Comparison of ENCODE assay signal across 26 cellular contexts in genomic region chrX:57652705-57653104, GRCh38. TPM values are rescaled to one million over a fixed set of nuclear protein-coding genes. Genes with fewer than 3 reads are reported as not detected.
DNase-seq lines count a peak whose midpoint lies in the region; ATAC-seq, FAIRE-seq and TF ChIP-seq lines count a peak whose summit lies in the region.
"Had no signal": no experiment of that assay in that cellular context is flagged by ENCODE, and none has a peak within 500 bp of the region (broad histone marks: within the 10 kb centered on the region; RNA-seq: fewer than 3 reads in every experiment).

No MANE protein-coding gene starts in this region.

- H3K4me3 ChIP-seq in A549 (no peak overlapping the region), K562 (no peak overlapping the region), pancreas (no peak overlapping the region), heart right ventricle (no peak overlapping the region)
- H3K4me3 ChIP-seq: BLaER1 treated with 17β-estradiol and CSF1 and Interleukin-3, amounts not matched to agents 10 nM and 100 nM had no signal

- H3K79me2 ChIP-seq in K562 (ENCODE audit: control insufficient read depth, insufficient read depth, low read length): no peaks in the 10 kb centered on the region

- CTCF ChIA-PET in A549 (lab: Yijun Ruan, JAX): no interaction called here
- CTCF ChIA-PET in K562 (lab: Yijun Ruan, JAX; ENCODE audit: low intra/inter-chr PET ratio): no interaction called here

- 12% methylated on average over 1 of the region's 1 CpG for WGBS in A549 (ENCODE audit: missing lambda C conversion rate)
- WGBS in K562 (ENCODE audit: insufficient coverage, low coverage, missing lambda C conversion rate): 0% methylated on average over 1 of the region's 1 CpG
- WGBS in pancreas, 2 donors: 26 to 43% methylated on average over 1 of the region's 1 CpG
- 55 to 64% methylated on average over 1 of the region's 1 CpG for WGBS in heart right ventricle, 2 donors

- H3K9me1 ChIP-seq in K562 (ENCODE audit: control insufficient read depth, insufficient read depth, low read length): no peaks in the 10 kb centered on the region

- POLR2A ChIA-PET in A549 (lab: Yijun Ruan, JAX): no interaction called here
- POLR2A ChIA-PET in K562 (lab: Yijun Ruan, JAX): interaction anchor here (0.6 kb wide), 1 partner anchor 15 kb away, joined by 3 read pairs; no protein-coding TSS in a partner anchor

- H3K9me3 ChIP-seq in A549: no peaks in the 10 kb centered on the region
- no peaks in the 10 kb centered on the region for H3K9me3 ChIP-seq in K562 (replicated peaks; ENCODE audit: control insufficient read depth, insufficient read depth, low read depth, low read length)
- H3K9me3 ChIP-seq in pancreas: no peaks in the 10 kb centered on the region
- H3K9me3 ChIP-seq in heart right ventricle: peaks cover 0 to 19% (median 0%) of the 10 kb centered on the region in 11 donors
- H3K9me3 ChIP-seq: Caco-2 had no signal

- H3K27me3 ChIP-seq in K562 (ENCODE audit: control insufficient read depth in 2 of 2, insufficient read depth in 2 of 2, low read length in 2 of 2) (no peaks in the 10 kb centered on the region), pancreas (no peaks in the 10 kb centered on the region), heart right ventricle (no peaks in the 10 kb centered on the region)

- no peaks in the 10 kb centered on the region for H4K20me1 ChIP-seq in K562 (replicated peaks; ENCODE audit: control insufficient read depth, insufficient read depth, low read length)
- H4K20me1 ChIP-seq: BLaER1 treated with 17β-estradiol and CSF1 and Interleukin-3, amounts not matched to agents 10 nM and 100 nM had no signal

- H3K27ac Mint-ChIP-seq in stimulated activated naive B cell treated with anti-CD40 and anti-IgM and Interleukin-4, amounts not matched to agents 10 μg/mL and 1 μg/mL and 100 μg/mL, for 72 hours: no peak overlapping the region
- H3K27ac Mint-ChIP-seq: B cell; CD4-positive, alpha-beta T cell; CD8-positive, alpha-beta T cell had no signal

- H3K27ac ChIP-seq in A549 (no peak overlapping the region), K562 (ENCODE audit: extremely low read depth, low read depth, low read length) (no peak overlapping the region), pancreas (no peak overlapping the region), heart right ventricle (no peak overlapping the region)
- H3K27ac ChIP-seq: BLaER1 treated with 17β-estradiol and CSF1 and Interleukin-3, amounts not matched to agents 10 nM and 100 nM; C4-2B had no signal

- in situ Hi-C loops in K562 (cut with MboI): no loop called here

- TF ChIP-seq EP300 in A549 (IDR thresholded peaks at IDR 0.05): no peak
- no peak for TF ChIP-seq EP300 in K562 (IDR thresholded peaks at IDR 0.05; ENCODE audit: low read length)

- peaks cover 0 to 11% of the 10 kb centered on the region in 2 donors for H3K9me3 Mint-ChIP-seq in stimulated activated naive B cell treated with anti-CD40 and anti-IgM and Interleukin-4, amounts not matched to agents 10 μg/mL and 1 μg/mL and 100 μg/mL, for 72 hours
- H3K9me3 Mint-ChIP-seq: CD8-positive, alpha-beta T cell had no signal

- ATAC-seq in A549 (no peak), K562 (no peak), pancreas (no peak), heart right ventricle (no peak)
- ATAC-seq in stimulated activated naive B cell treated with anti-CD40 and anti-IgM and Interleukin-4, amounts not matched to agents 10 μg/mL and 1 μg/mL and 100 μg/mL, for 72 hours (replicated peaks): no peak
- ATAC-seq: CD8-positive, alpha-beta T cell had no signal

- H3K4me1 ChIP-seq in A549 (no peaks in the 10 kb centered on the region), K562 (replicated peaks in 1 of 2; ENCODE audit: control insufficient read depth in 2 of 2, insufficient read depth in 2 of 2, low read length in 2 of 2) (no peaks in the 10 kb centered on the region), pancreas (no peaks in the 10 kb centered on the region), heart right ventricle (no peaks in the 10 kb centered on the region)
- H3K4me1 ChIP-seq: Caco-2 had no signal

- TF ChIP-seq POLR2A in A549 (IDR thresholded peaks at IDR 0.05; ENCODE audit: low read length) (no peak), K562 (conservative IDR thresholded peaks at IDR 0.05) (no peak)

- no peaks in the 10 kb centered on the region for H3K36me3 Mint-ChIP-seq in stimulated activated naive B cell treated with anti-CD40 and anti-IgM and Interleukin-4, amounts not matched to agents 10 μg/mL and 1 μg/mL and 100 μg/mL, for 72 hours

- no TSS peak for BruUV-seq in K562 (replicated peaks; lab: Mats Ljungman, UMichigan)

- no peak overlapping the region for H3K4me2 ChIP-seq in A549
- no peak overlapping the region for H3K4me2 ChIP-seq in K562 (ENCODE audit: insufficient read depth, low read length)
- H3K4me2 ChIP-seq: BLaER1 treated with 17β-estradiol and CSF1 and Interleukin-3, amounts not matched to agents 10 nM and 100 nM had no signal

- H3K4me3 Mint-ChIP-seq in stimulated activated naive B cell treated with anti-CD40 and anti-IgM and Interleukin-4, amounts not matched to agents 10 μg/mL and 1 μg/mL and 100 μg/mL, for 72 hours: no peak overlapping the region
- H3K4me3 Mint-ChIP-seq: B cell; CD4-positive, alpha-beta T cell; CD8-positive, alpha-beta T cell had no signal

- no peak for TF ChIP-seq CTCF in A549 (IDR thresholded peaks at IDR 0.05)
- no peak for TF ChIP-seq CTCF in K562 (IDR thresholded peaks at IDR 0.05 in 2 of 3, conservative IDR thresholded peaks at IDR 0.05 in 1 of 3; ENCODE audit: insufficient read depth in 2 of 3, low read depth in 1 of 3, low read length in 3 of 3)
- no peak for TF ChIP-seq CTCF in pancreas (IDR thresholded peaks at IDR 0.05)
- no peak for TF ChIP-seq CTCF in heart right ventricle (IDR thresholded peaks at IDR 0.05)

- no peak for TF ChIP-seq RAD21 in A549 (conservative IDR thresholded peaks at IDR 0.05 in 1 of 2, IDR thresholded peaks at IDR 0.05 in 1 of 2)
- no peak for TF ChIP-seq RAD21 in K562 (CRISPR knock-in tag; conservative IDR thresholded peaks at IDR 0.05 in 1 of 2, IDR thresholded peaks at IDR 0.05 in 1 of 2)

- no peak overlapping the region for H3K9ac ChIP-seq in K562 (ENCODE audit: insufficient read depth in 1 of 2, low read depth in 2 of 2, low read length in 2 of 2)
- H3K9ac ChIP-seq: BLaER1 treated with 17β-estradiol and CSF1 and Interleukin-3, amounts not matched to agents 10 nM and 100 nM had no signal

- no peak overlapping the region for H2AFZ ChIP-seq in K562 (ENCODE audit: low read depth, low read length)

- intact Hi-C loops in K562 (cut with micrococcal nuclease) (no loop called here), pancreas (cut with DNase I) (no loop called here), heart right ventricle (cut with DNase I) (no loop called here)

- FAIRE-seq in A204.1 (lab: Jason Lieb, UNC) (peak; percentile 34), A549 (lab: Jason Lieb, UNC) (peak; percentile 18), K562 (lab: Jason Lieb, UNC) (no peak), pancreas (lab: Jason Lieb, UNC) (peak; percentile 96)
- FAIRE-seq: D721Med, G401.6, GM12891, GM19239 had no signal

- H3K36me3 ChIP-seq in K562 (ENCODE audit: control insufficient read depth, insufficient read depth, low read length): no peaks in the 10 kb centered on the region
- H3K36me3 ChIP-seq in pancreas: no peaks in the 10 kb centered on the region
- H3K36me3 ChIP-seq in heart right ventricle: no peaks in the 10 kb centered on the region
- H3K36me3 ChIP-seq: BLaER1 treated with 17β-estradiol and CSF1 and Interleukin-3, amounts not matched to agents 10 nM and 100 nM had no signal

- no peak for DNase-seq in A549 (ENCODE audit: low read depth in 1 of 2, low spot score in 1 of 2)
- DNase-seq in K562 (ENCODE audit: extremely low read depth in 1 of 4, low spot score in 3 of 4): no peak
- DNase-seq in pancreas: no peak
- DNase-seq in heart right ventricle: no peak
- DNase-seq in stimulated activated naive B cell treated with anti-CD40 and anti-IgM and Interleukin-4, amounts not matched to agents 10 μg/mL and 1 μg/mL and 100 μg/mL, for 72 hours: no peak
- DNase-seq in AG08395 (ENCODE audit: low spot score): no peak
- DNase-seq: 8988T; ACHN; AML-193; Caco-2; Calu3; CD4-positive, alpha-beta T cell; CD8-positive, alpha-beta T cell; DMS79 treated with DMSO at 0.1 percent for 48 hours; GF-D8 had no signal

- H3K27me3 Mint-ChIP-seq in stimulated activated naive B cell treated with anti-CD40 and anti-IgM and Interleukin-4, amounts not matched to agents 10 μg/mL and 1 μg/mL and 100 μg/mL, for 72 hours: peaks cover 0 to 4% of the 10 kb centered on the region in 2 donors
- H3K27me3 Mint-ChIP-seq: B cell; CD4-positive, alpha-beta T cell had no signal

- H3K4me1 Mint-ChIP-seq in stimulated activated naive B cell treated with anti-CD40 and anti-IgM and Interleukin-4, amounts not matched to agents 10 μg/mL and 1 μg/mL and 100 μg/mL, for 72 hours: no peaks in the 10 kb centered on the region
- H3K4me1 Mint-ChIP-seq: B cell had no signal

TF ChIP-seq in A549, 52 proteins besides CTCF, POLR2A, EP300 and RAD21 (continues in another document):
- no peak for TF ChIP-seq HDAC2 (IDR thresholded peaks at IDR 0.05)

TF ChIP-seq in K562, 482 proteins besides CTCF, POLR2A, EP300 and RAD21 (continues in another document):
- TF ChIP-seq ZSCAN32 (CRISPR knock-in tag; IDR thresholded peaks at IDR 0.05): no peak

RNA-seq across cellular contexts. Expression of gene NLRP2B, which starts 27.4 kb away (rescaled TPM):
- polyA plus RNA-seq in A549 (2011; rRNA removed) (not detected in 2 replicates), A549 (2017; fragmentation: RNase III; extraction: RNeasy Plus Mini Kit Qiagen cat#74134 plus additional on column Dnase treatment) (not detected in 3 replicates), K562 (2011; rRNA removed) (not detected in 2 replicates), K562 (2014; fragmentation: Illumina TruSeq; extraction: Trizol) (not detected in 2 replicates), K562 (2014; fragmentation: Nextera tagmentation; extraction: Ambion mirVana) (not detected), K562 (2014; rRNA removed) (not detected in 2 replicates), pancreas (under 1 TPM in 1 of 2 donors, not detected in 1; 0.02 TPM), heart right ventricle (not detected)
- polyA plus RNA-seq in A549 (2012; cell fraction: cytosol; rRNA removed): not detected in 2 replicates
- not detected in 2 replicates for polyA plus RNA-seq in A549 (2012; cell fraction: nucleus; rRNA removed)
- polyA minus RNA-seq in A549 (2011; rRNA and poly(A)+ RNA removed): not detected in 2 replicates
- total RNA-seq in K562 (2011; cell fraction: chromatin; rRNA removed; ENCODE audit: low replicate concordance): not detected in 2 replicates
- not detected in 2 replicates for total RNA-seq in K562 (2011; cell fraction: nucleolus; rRNA removed)
- not detected in 2 replicates for total RNA-seq in K562 (2011; cell fraction: nucleoplasm; rRNA removed)
- total RNA-seq in K562 (2014; rRNA removed) (not detected in 2 replicates), K562 (2014; rRNA removed; fragmentation: Illumina TruSeq; extraction: Trizol) (not detected in 2 replicates), K562 (2015; rRNA removed; fragmentation: Illumina TruSeq; extraction: Trizol) (not detected in 2 replicates), K562 (2021) (not detected in 2 replicates), pancreas (not detected), heart right ventricle (not detected)
- polyA plus RNA-seq in K562 (2011; cell fraction: cytosol; rRNA removed): not detected in 2 replicates
- not detected in 2 replicates for polyA plus RNA-seq in K562 (2011; cell fraction: nucleus; rRNA removed)
- polyA plus RNA-seq in K562 (2012): not detected in 2 replicates
- polyA minus RNA-seq in K562 (2011; rRNA and poly(A)+ RNA removed): not detected in 2 replicates
- polyA minus RNA-seq in K562 (2011; cell fraction: cytosol; rRNA and poly(A)+ RNA removed): not detected in 2 replicates
- not detected in 2 replicates for polyA minus RNA-seq in K562 (2011; cell fraction: nucleus; rRNA and poly(A)+ RNA removed)
- total RNA-seq: A673; B cell; Caco-2; Calu3; CD4-positive, alpha-beta T cell; CD8-positive, alpha-beta T cell had no signal
- polyA plus RNA-seq: AG04450, BJ had no signal
